Comparison of ENCODE assay signal across 25 cellular contexts in the genomic region with DNA sequence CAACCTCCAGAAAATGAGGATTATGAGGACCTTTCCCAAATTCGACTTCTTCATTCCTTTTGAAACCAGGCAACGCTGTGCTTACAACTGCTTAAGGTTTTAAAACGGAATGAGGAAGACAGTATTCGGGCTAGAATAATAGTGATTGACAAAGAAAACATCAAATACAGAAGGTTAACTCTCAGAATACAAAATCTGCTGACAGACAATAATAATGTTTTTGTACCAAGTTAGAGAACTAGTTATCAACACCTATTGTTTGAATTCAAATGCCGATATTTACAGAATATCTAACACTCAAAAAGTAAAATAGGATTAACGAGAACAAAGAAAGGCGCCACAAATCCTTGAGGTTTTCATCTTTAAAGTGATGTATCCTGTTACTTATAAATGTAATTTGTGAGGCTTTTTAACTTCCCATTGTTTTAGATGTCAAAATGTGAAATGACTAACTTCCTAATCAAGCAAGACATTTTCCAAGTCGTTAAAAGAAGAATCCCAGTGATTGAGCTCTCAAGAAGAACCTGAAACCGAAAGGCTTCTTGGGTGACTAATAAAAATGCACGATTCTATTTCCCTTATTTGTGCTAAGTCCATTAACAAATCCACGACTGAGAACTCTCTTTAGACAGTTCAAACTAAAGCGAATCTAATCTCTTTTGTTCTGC.
DNase-seq lines count a peak whose midpoint lies in the region; ATAC-seq and TF ChIP-seq lines count a peak whose summit lies in the region.
"Had no signal": no experiment of that assay in that cellular context is flagged by ENCODE, and none has a peak within 500 bp of the region (broad histone marks: within the 10 kb centered on the region; RNA-seq: fewer than 3 reads in every experiment).

No MANE protein-coding gene starts in this region.

- in situ Hi-C loops in HAP-1 (cut with MboI; ENCODE audit: low sequenced_read_pairs), result no loop called here
- in situ Hi-C loops in gastrocnemius medialis (cut with MboI; ENCODE audit: low sequenced_read_pairs in 4 of 4), result no loop called here

- TF ChIP-seq POLR2A in esophagus squamous epithelium (IDR thresholded peaks at IDR 0.05) (no peak), gastrocnemius medialis (IDR thresholded peaks at IDR 0.05) (no peak)

- no peaks in the 10 kb centered on the region for H3K36me3 Mint-ChIP-seq in WTC11
- H3K36me3 Mint-ChIP-seq: memory B cell, naive B cell had no signal

- H3K9me3 ChIP-seq in HAP-1 (no peaks in the 10 kb centered on the region), esophagus squamous epithelium (no peaks in the 10 kb centered on the region), gastrocnemius medialis (no peaks in the 10 kb centered on the region)
- H3K9me3 ChIP-seq: upper lobe of right lung had no signal

- H3K4me3 ChIP-seq in HAP-1 (no peak overlapping the region), esophagus squamous epithelium (peak overlapping the region in 1 of 4 donors; percentile 7), gastrocnemius medialis (peak overlapping the region in 1 of 4 donors; percentile 9)
- H3K4me3 ChIP-seq: hepatocyte, upper lobe of right lung had no signal

- no peak for ATAC-seq in WTC11
- ATAC-seq in gastrocnemius medialis, result no peak
- ATAC-seq in GM19397 (IDR thresholded peaks at IDR 0.05; ENCODE audit: unreplicated experiment), result no peak
- no peak for ATAC-seq in HG03469 (IDR thresholded peaks at IDR 0.05; ENCODE audit: unreplicated experiment)
- ATAC-seq: SK-N-SH treated with all-trans-retinoic acid at 6 μM for 48 hours, upper lobe of right lung had no signal

- no peaks in the 10 kb centered on the region for H3K27me3 Mint-ChIP-seq in WTC11 (ENCODE audit: low read depth)

- peak overlapping the region; percentile 25; the same call in 1 of the 2 replicates for H3K27ac Mint-ChIP-seq in WTC11
- H3K27ac Mint-ChIP-seq: activated naive CD4-positive, alpha-beta T cell treated with anti-CD3 and anti-CD28 coated beads for 36 hours; memory B cell; naive B cell had no signal

- H3K9me3 Mint-ChIP-seq in WTC11, result no peaks in the 10 kb centered on the region
- H3K9me3 Mint-ChIP-seq: activated naive CD4-positive, alpha-beta T cell treated with anti-CD3 and anti-CD28 coated beads for 36 hours; memory B cell; naive B cell had no signal

- H3K36me3 ChIP-seq in HAP-1 (replicated peaks) (no peaks in the 10 kb centered on the region), esophagus squamous epithelium (no peaks in the 10 kb centered on the region), gastrocnemius medialis (no peaks in the 10 kb centered on the region)
- H3K36me3 ChIP-seq: upper lobe of right lung had no signal

- WGBS in esophagus squamous epithelium, 2 donors, result 45 to 69% methylated on average over 12 of the region's 12 CpGs

- no peak for TF ChIP-seq CTCF in WTC11 (IDR thresholded peaks at IDR 0.05)
- no peak for TF ChIP-seq CTCF in esophagus squamous epithelium (IDR thresholded peaks at IDR 0.05)
- no peak for TF ChIP-seq CTCF in gastrocnemius medialis (IDR thresholded peaks at IDR 0.05 in 4 of 5, conservative IDR thresholded peaks at IDR 0.05 in 1 of 5)

- DNase-seq in HAP-1 (ENCODE audit: low spot score in 2 of 2), result peak; percentile 24 to 97
- no peak for DNase-seq in WTC11 (ENCODE audit: low spot score)
- no peak for DNase-seq in esophagus squamous epithelium (lab: John Stamatoyannopoulos, UW)
- no peak for DNase-seq in gastrocnemius medialis
- no peak for DNase-seq in NCI-H2171 (lab: John Stamatoyannopoulos, UW)
- DNase-seq: activated CD8-positive, alpha-beta memory T cell treated with anti-CD3 and anti-CD28 coated beads for 24 hours; activated naive CD4-positive, alpha-beta T cell treated with anti-CD3 and anti-CD28 coated beads for 36 hours; activated T-cell treated with anti-CD3 and anti-CD28 coated beads, Interleukin-2, amount 50 U/mL, for 48 hours; AML-193; anterior cingulate cortex; DMS79 treated with DMSO at 0.1 percent for 48 hours; islet precursor cell; KG1; naive B cell; NCI-H187; NCI-H345; posterior cingulate gyrus; stimulated activated CD4-positive, alpha-beta T cell treated with anti-CD3 and anti-CD28 coated beads, Interleukin-4, amount 100 ng/mL, for 24 hours; T-helper 9 cell; upper lobe of right lung had no signal

- H3K27ac ChIP-seq in esophagus squamous epithelium, result peak overlapping the region; percentile 0 to 54 (median 25)
- H3K27ac ChIP-seq in gastrocnemius medialis, result peak overlapping the region in 3 of 4 donors; percentile 1 to 31 (median 23)
- H3K27ac ChIP-seq: hepatocyte, upper lobe of right lung had no signal

- no peak overlapping the region for H3K4me3 Mint-ChIP-seq in WTC11
- H3K4me3 Mint-ChIP-seq: activated naive CD4-positive, alpha-beta T cell treated with anti-CD3 and anti-CD28 coated beads for 36 hours; memory B cell; naive B cell had no signal

- POLR2A ChIA-PET in WTC11 (lab: Charles Lee), result no interaction called here

- peaks cover 16% of the 10 kb centered on the region for H3K4me1 Mint-ChIP-seq in WTC11
- H3K4me1 Mint-ChIP-seq: memory B cell, naive B cell had no signal

- H3K27me3 ChIP-seq in HAP-1 (ENCODE audit: low read depth), result peaks cover 25% of the 10 kb centered on the region
- H3K27me3 ChIP-seq in esophagus squamous epithelium, result no peaks in the 10 kb centered on the region
- H3K27me3 ChIP-seq in gastrocnemius medialis, result no peaks in the 10 kb centered on the region
- H3K27me3 ChIP-seq: hepatocyte, upper lobe of right lung had no signal

- H3K4me1 ChIP-seq in HAP-1 (peaks cover 11% of the 10 kb centered on the region), esophagus squamous epithelium (no peaks in the 10 kb centered on the region), gastrocnemius medialis (no peaks in the 10 kb centered on the region)
- H3K4me1 ChIP-seq: upper lobe of right lung had no signal

- CTCF ChIA-PET in WTC11 (lab: Charles Lee), result no interaction called here

- intact Hi-C loops in esophagus squamous epithelium (cut with DNase I) (no loop called here), gastrocnemius medialis (cut with DNase I; ENCODE audit: low total_unique reads) (no loop called here)

TF ChIP-seq in WTC11, 78 proteins besides CTCF, POLR2A, EP300 and RAD21:
- TF ChIP-seq NR1H2 (CRISPR knock-in tag; IDR thresholded peaks at IDR 0.05) (no peak), NR3C1 (CRISPR knock-in tag; conservative IDR thresholded peaks at IDR 0.05; ENCODE audit: low read depth) (no peak), JUN (CRISPR knock-in tag; IDR thresholded peaks at IDR 0.05) (no peak), ZNF671 (CRISPR knock-in tag; IDR thresholded peaks at IDR 0.05) (no peak), SMAD4 (CRISPR knock-in tag; IDR thresholded peaks at IDR 0.05) (no peak), ATF2 (CRISPR knock-in tag; IDR thresholded peaks at IDR 0.05; ENCODE audit: borderline replicate concordance, low read depth) (no peak), ZNF232 (CRISPR knock-in tag; IDR thresholded peaks at IDR 0.05) (no peak), TEAD1 (CRISPR knock-in tag; IDR thresholded peaks at IDR 0.05) (no peak), JAZF1 (CRISPR knock-in tag; IDR thresholded peaks at IDR 0.05) (no peak)
- TF ChIP-seq, protein P1, sequence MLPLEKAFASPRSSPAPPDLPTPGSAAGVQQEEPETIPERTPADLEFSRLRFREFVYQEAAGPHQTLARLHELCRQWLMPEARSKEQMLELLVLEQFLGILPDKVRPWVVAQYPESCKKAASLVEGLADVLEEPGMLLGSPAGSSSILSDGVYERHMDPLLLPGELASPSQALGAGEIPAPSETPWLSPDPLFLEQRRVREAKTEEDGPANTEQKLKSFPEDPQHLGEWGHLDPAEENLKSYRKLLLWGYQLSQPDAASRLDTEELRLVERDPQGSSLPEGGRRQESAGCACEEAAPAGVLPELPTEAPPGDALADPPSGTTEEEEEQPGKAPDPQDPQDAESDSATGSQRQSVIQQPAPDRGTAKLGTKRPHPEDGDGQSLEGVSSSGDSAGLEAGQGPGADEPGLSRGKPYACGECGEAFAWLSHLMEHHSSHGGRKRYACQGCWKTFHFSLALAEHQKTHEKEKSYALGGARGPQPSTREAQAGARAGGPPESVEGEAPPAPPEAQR (CRISPR knock-in tag; IDR thresholded peaks at IDR 0.05), result no peak
- TF ChIP-seq, protein P2, sequence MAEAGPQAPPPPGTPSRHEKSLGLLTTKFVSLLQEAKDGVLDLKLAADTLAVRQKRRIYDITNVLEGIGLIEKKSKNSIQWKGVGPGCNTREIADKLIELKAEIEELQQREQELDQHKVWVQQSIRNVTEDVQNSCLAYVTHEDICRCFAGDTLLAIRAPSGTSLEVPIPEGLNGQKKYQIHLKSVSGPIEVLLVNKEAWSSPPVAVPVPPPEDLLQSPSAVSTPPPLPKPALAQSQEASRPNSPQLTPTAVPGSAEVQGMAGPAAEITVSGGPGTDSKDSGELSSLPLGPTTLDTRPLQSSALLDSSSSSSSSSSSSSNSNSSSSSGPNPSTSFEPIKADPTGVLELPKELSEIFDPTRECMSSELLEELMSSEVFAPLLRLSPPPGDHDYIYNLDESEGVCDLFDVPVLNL (CRISPR knock-in tag; IDR thresholded peaks at IDR 0.05; ENCODE audit: borderline replicate concordance, low read depth), result no peak

Comparison
In these comparisons a context has a peak if more than half of its experiments do, and no peak if none do; other contexts are left out.
1. DNase-seq: peak in HAP-1 (2 of 2); none in WTC11 (single experiment), esophagus squamous epithelium (single experiment), gastrocnemius medialis (0 of 2) and NCI-H2171 (single experiment).